In genomic region chr14:106185174-106185836, GRCh38 we compare ENCODE assay signal across 8 cellular contexts.
DNase-seq lines count a peak whose midpoint lies in the region; ATAC-seq and TF ChIP-seq lines count a peak whose summit lies in the region.
"Not testable (repeated sequence)": the region's sequence is repeated elsewhere in the genome, so short reads cannot be mapped to it uniquely, and the experiment has no call there.

No MANE protein-coding gene starts in this region.

- not testable (repeated sequence) for TF ChIP-seq CTCF in DND-41 (IDR thresholded peaks at IDR 0.05; ENCODE audit: borderline replicate concordance, extremely low read depth, low read length, poor library complexity, severe bottlenecking); Loucy (conservative IDR thresholded peaks at IDR 0.05; ENCODE audit: low read length); activated B cell treated with CpG ODN at 0.5 μM for 24 hours (IDR thresholded peaks at IDR 0.05)

- peak; percentile 18; the same call in 2 of the 3 replicates for ATAC-seq in DND-41 (ENCODE audit: insufficient read depth, low read depth)
- ATAC-seq in activated B cell treated with CpG ODN at 0.5 μM for 24 hours (ENCODE audit: low read depth); memory B cell (ENCODE audit: low read depth): not testable (repeated sequence)
- ATAC-seq in activated T-cell treated with anti-CD3 and anti-CD28 coated beads, Interleukin-2, amount 50 U/mL, for 4 hours = peak in 1 of 2 donors; percentile 15
- peak; percentile 47 for ATAC-seq in stimulated activated naive CD8-positive, alpha-beta T cell treated with anti-CD3 and anti-CD28 coated beads, Interleukin-15, amount 100 ng/mL, for 72 hours

- POLR2A ChIA-PET in activated B cell treated with CpG ODN at 0.5 μM for 24 hours (lab: Charles Lee) = interaction anchor here (1.5 kb wide), 1 partner anchor 323 kb away, joined by 13 read pairs; no protein-coding TSS in a partner anchor

- not testable (repeated sequence) for H3K79me2 ChIP-seq in DND-41 (ENCODE audit: insufficient read depth, low read length); Loucy (ENCODE audit: insufficient read depth, low read length)

- H4K20me1 ChIP-seq in BLaER1; DND-41 (ENCODE audit: insufficient read depth, low read length); Loucy (ENCODE audit: insufficient read depth, low read length, poor library complexity, severe bottlenecking): not testable (repeated sequence)

- not testable (repeated sequence) for H3K27me3 Mint-ChIP-seq in activated B cell treated with CpG ODN at 0.5 μM for 24 hours; activated T-cell treated with anti-CD3 and anti-CD28 coated beads, Interleukin-2, amount 50 U/mL, for 4 hours (ENCODE audit: low read depth); activated naive CD8-positive, alpha-beta T cell; memory B cell
- peaks cover 16% of the 10 kb centered on the region for H3K27me3 Mint-ChIP-seq in stimulated activated naive CD8-positive, alpha-beta T cell treated with anti-CD3 and anti-CD28 coated beads, Interleukin-15, amount 100 ng/mL, for 72 hours

- not testable (repeated sequence) for H3K27ac Mint-ChIP-seq in activated B cell treated with CpG ODN at 0.5 μM for 24 hours, memory B cell
- H3K27ac Mint-ChIP-seq in activated naive CD8-positive, alpha-beta T cell = peak overlapping the region; percentile 22
- peak overlapping the region in 1 of 2 donors; percentile 42 for H3K27ac Mint-ChIP-seq in stimulated activated naive CD8-positive, alpha-beta T cell treated with anti-CD3 and anti-CD28 coated beads, Interleukin-15, amount 100 ng/mL, for 72 hours

- H3F3A ChIP-seq in Loucy (ENCODE audit: low read depth) = not testable (repeated sequence)

- not testable (repeated sequence) for H3K9me3 ChIP-seq in BLaER1; DND-41 (ENCODE audit: insufficient read depth, low read length, severe bottlenecking); Loucy (ENCODE audit: insufficient read depth, low read depth, low read length)

- H3K9me2 ChIP-seq in Loucy (replicated peaks; ENCODE audit: low read depth, low read length) = not testable (repeated sequence)

- not testable (repeated sequence) for H3K9me3 Mint-ChIP-seq in activated B cell treated with CpG ODN at 0.5 μM for 24 hours; activated T-cell treated with anti-CD3 and anti-CD28 coated beads, Interleukin-2, amount 50 U/mL, for 4 hours; activated naive CD8-positive, alpha-beta T cell (ENCODE audit: low read depth); memory B cell; stimulated activated naive CD8-positive, alpha-beta T cell treated with anti-CD3 and anti-CD28 coated beads, Interleukin-15, amount 100 ng/mL, for 72 hours

- H3K4me2 ChIP-seq in BLaER1 (peak overlapping the region; percentile 66), DND-41 (ENCODE audit: insufficient read depth, low read length) (peak overlapping the region; percentile 58), Loucy (ENCODE audit: low read depth, low read length, poor library complexity, severe bottlenecking) (peak overlapping the region; percentile 67)

- H3K4me1 ChIP-seq in BLaER1 = peaks cover 22% of the 10 kb centered on the region
- peaks cover 63% of the 10 kb centered on the region for H3K4me1 ChIP-seq in DND-41 (ENCODE audit: insufficient read depth, low read length)
- peaks cover 20% of the 10 kb centered on the region for H3K4me1 ChIP-seq in Loucy (ENCODE audit: insufficient read depth, low read length, poor library complexity, severe bottlenecking)

- not testable (repeated sequence) for H3K27me3 ChIP-seq in BLaER1; DND-41 (ENCODE audit: insufficient read depth, low read length, poor library complexity); Loucy (ENCODE audit: insufficient read depth, low read length, poor library complexity, severe bottlenecking)

- DNase-seq in DND-41; activated B cell treated with CpG ODN at 0.5 μM for 24 hours; activated T-cell treated with anti-CD3 and anti-CD28 coated beads, Interleukin-2, amount 50 U/mL, for 4 hours; memory B cell (ENCODE audit: low spot score in 2 of 2); stimulated activated naive CD8-positive, alpha-beta T cell treated with anti-CD3 and anti-CD28 coated beads, Interleukin-15, amount 100 ng/mL, for 72 hours: not testable (repeated sequence)

- CTCF ChIA-PET in activated B cell treated with CpG ODN at 0.5 μM for 24 hours (lab: Charles Lee) = not testable (repeated sequence)

- not testable (repeated sequence) for H3K27ac ChIP-seq in BLaER1
- H3K27ac ChIP-seq in DND-41 (ENCODE audit: low read length) = peak overlapping the region; percentile 88

- H3K4me1 Mint-ChIP-seq in activated B cell treated with CpG ODN at 0.5 μM for 24 hours, memory B cell: not testable (repeated sequence)
- H3K4me1 Mint-ChIP-seq in activated T-cell treated with anti-CD3 and anti-CD28 coated beads, Interleukin-2, amount 50 U/mL, for 4 hours (ENCODE audit: low read depth) = peaks cover 30% of the 10 kb centered on the region
- H3K4me1 Mint-ChIP-seq in activated naive CD8-positive, alpha-beta T cell (ENCODE audit: low read depth) = peaks cover 30% of the 10 kb centered on the region
- peaks cover 30% of the 10 kb centered on the region for H3K4me1 Mint-ChIP-seq in stimulated activated naive CD8-positive, alpha-beta T cell treated with anti-CD3 and anti-CD28 coated beads, Interleukin-15, amount 100 ng/mL, for 72 hours

- H3K36me3 ChIP-seq in BLaER1; DND-41 (ENCODE audit: insufficient read depth, low read length); Loucy (ENCODE audit: insufficient read depth, low read length): not testable (repeated sequence)

- not testable (repeated sequence) for H3K9ac ChIP-seq in BLaER1
- H3K9ac ChIP-seq in DND-41 (ENCODE audit: low read depth, low read length) (peak overlapping the region; percentile 57), Loucy (ENCODE audit: low read depth, low read length, poor library complexity, severe bottlenecking) (peak overlapping the region; percentile 4)

- not testable (repeated sequence) for H3K4me3 ChIP-seq in BLaER1
- peak overlapping the region in 1 of 2 experiments; percentile 45; a peak in 2 of 4 replicates for H3K4me3 ChIP-seq in DND-41 (ENCODE audit: low read depth in 1 of 2, low read length in 2 of 2)
- H3K4me3 ChIP-seq in Loucy (ENCODE audit: low read length, poor library complexity, severe bottlenecking) = peak overlapping the region; percentile 28

- not testable (repeated sequence) for H3K36me3 Mint-ChIP-seq in activated B cell treated with CpG ODN at 0.5 μM for 24 hours (ENCODE audit: low read depth); activated T-cell treated with anti-CD3 and anti-CD28 coated beads, Interleukin-2, amount 50 U/mL, for 4 hours (ENCODE audit: insufficient read depth); activated naive CD8-positive, alpha-beta T cell; memory B cell

- peak overlapping the region; percentile 41 for H3K4me3 Mint-ChIP-seq in activated B cell treated with CpG ODN at 0.5 μM for 24 hours
- peak overlapping the region; percentile 31 for H3K4me3 Mint-ChIP-seq in activated T-cell treated with anti-CD3 and anti-CD28 coated beads, Interleukin-2, amount 50 U/mL, for 4 hours
- peak overlapping the region; percentile 49 for H3K4me3 Mint-ChIP-seq in activated naive CD8-positive, alpha-beta T cell
- H3K4me3 Mint-ChIP-seq in memory B cell = peak overlapping the region; percentile 32
- H3K4me3 Mint-ChIP-seq in stimulated activated naive CD8-positive, alpha-beta T cell treated with anti-CD3 and anti-CD28 coated beads, Interleukin-15, amount 100 ng/mL, for 72 hours = peak overlapping the region; percentile 46 to 62

- not testable (repeated sequence) for H2AFZ ChIP-seq in DND-41 (ENCODE audit: low read depth, low read length); Loucy (ENCODE audit: low read length)

- intact Hi-C loops in activated B cell treated with CpG ODN at 0.5 μM for 24 hours (cut with micrococcal nuclease) = not testable (repeated sequence)
